In the genomic region with DNA sequence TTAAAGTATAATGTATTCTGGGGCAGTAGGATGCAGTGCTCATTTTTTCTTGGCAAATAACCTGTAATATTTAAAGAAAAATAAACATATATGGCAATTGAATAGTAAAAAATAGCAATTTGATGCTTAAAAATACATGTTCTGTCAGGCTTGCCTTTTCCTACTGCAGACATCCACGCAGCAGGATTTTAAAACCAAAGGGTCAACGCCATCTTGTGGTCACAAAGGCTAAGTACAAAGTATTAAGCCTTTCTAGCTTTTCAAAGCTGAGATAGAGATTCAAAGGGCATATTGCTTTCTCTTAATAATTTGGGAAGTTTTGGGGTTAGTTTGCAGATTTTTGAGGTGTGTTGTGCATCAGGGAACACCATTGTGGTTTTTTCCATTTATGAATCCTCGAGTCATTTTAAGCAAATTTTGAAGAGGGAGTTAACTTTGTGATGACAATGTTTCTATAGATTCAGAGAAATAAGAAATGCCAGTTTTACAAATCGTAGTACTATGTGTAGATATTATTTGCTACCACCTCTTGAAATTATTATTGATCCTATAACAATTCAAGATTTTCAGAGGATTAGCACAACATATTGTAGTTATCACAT, we compare ENCODE assay signal across 8 cellular contexts. TPM values are rescaled to one million over a fixed set of nuclear protein-coding genes. Genes with fewer than 3 reads are reported as not detected.
DNase-seq lines count a peak whose midpoint lies in the region; ATAC-seq, FAIRE-seq and TF ChIP-seq lines count a peak whose summit lies in the region.

No MANE protein-coding gene starts in this region.

- H3K27ac Mint-ChIP-seq in MCF 10A (ENCODE audit: low read depth, unreplicated experiment) = no peak overlapping the region

- TF ChIP-seq CTCF in MCF 10A (IDR thresholded peaks at IDR 0.05; ENCODE audit: unreplicated experiment) = peak; percentile 48
- TF ChIP-seq CTCF in uterus (IDR thresholded peaks at IDR 0.05) = peak; percentile 58 to 71 (median 69)

- ATAC-seq in HG03139 (IDR thresholded peaks at IDR 0.05; ENCODE audit: unreplicated experiment) = peak; percentile 77

- H3K4me1 ChIP-seq in uterus = no peaks in the 10 kb centered on the region

- H3K9me3 Mint-ChIP-seq in MCF 10A (ENCODE audit: unreplicated experiment) = no peaks in the 10 kb centered on the region

- DNase-seq in DMS53 treated with DMSO at 0.1 percent for 48 hours (lab: John Stamatoyannopoulos, UW; ENCODE audit: unreplicated experiment) (peak; percentile 79), GM19239 (ENCODE audit: insufficient read length, low spot score) (peak; percentile 23), NCI-H345 treated with DMSO at 0.1 percent for 48 hours (lab: John Stamatoyannopoulos, UW; ENCODE audit: unreplicated experiment) (peak; percentile 17), MCF 10A (ENCODE audit: unreplicated experiment) (peak; percentile 62), kidney tubule cell (ENCODE audit: low spot score) (peak; percentile 50), uterus (peak in 1 of 2 donors; percentile 43), ecto neural progenitor cell (ENCODE audit: low spot score) (no peak)

- H3K4me3 ChIP-seq in uterus = no peak overlapping the region

- H3K27me3 Mint-ChIP-seq in MCF 10A (ENCODE audit: insufficient read depth, unreplicated experiment) = no peaks in the 10 kb centered on the region

- no peak overlapping the region for H3K4me3 Mint-ChIP-seq in MCF 10A (ENCODE audit: unreplicated experiment)

- BruUV-seq in MCF 10A (replicated peaks; lab: Mats Ljungman, UMichigan) = no TSS peak

- POLR2A ChIA-PET in MCF 10A (lab: Yijun Ruan, JAX) = interaction anchor here (1.2 to 1.3 kb wide), 2 partner anchors 14 to 26 kb away, joined by 3 read pairs; no protein-coding TSS in a partner anchor

- CTCF ChIA-PET in MCF 10A (lab: Yijun Ruan, JAX) = interaction anchor here (0.5 to 3.0 kb wide), 13 partner anchors 8 to 1456 kb away, joined by 3 to 21 read pairs (median 3); no protein-coding TSS in a partner anchor

- no peak for TF ChIP-seq POLR2A in uterus (IDR thresholded peaks at IDR 0.05)

- H3K4me1 Mint-ChIP-seq in MCF 10A (ENCODE audit: insufficient read depth, unreplicated experiment) = no peaks in the 10 kb centered on the region

- peak; percentile 71 for FAIRE-seq in GM19239 (lab: Jason Lieb, UNC)

- H3K9me3 ChIP-seq in uterus = no peaks in the 10 kb centered on the region

- no peaks in the 10 kb centered on the region for H3K36me3 Mint-ChIP-seq in MCF 10A (ENCODE audit: insufficient read depth, unreplicated experiment)

- H3K27ac ChIP-seq in uterus = no peak overlapping the region

- no peaks in the 10 kb centered on the region for H3K27me3 ChIP-seq in uterus

- intact Hi-C loops in MCF 10A (cut with micrococcal nuclease) = loop anchor here (1.0 kb wide), 1 partner anchor 150 kb away; no protein-coding TSS in a partner anchor
- intact Hi-C loops in uterus (cut with DNase I; ENCODE audit: low total_unique reads) = no loop called here

- H3K36me3 ChIP-seq in uterus = no peaks in the 10 kb centered on the region

RNA-seq across cellular contexts. Expression of gene CCER1, which starts 4.7 kb away (rescaled TPM):
- not detected in 2 replicates for total RNA-seq in MCF 10A (2022)
- total RNA-seq in uterus = not detected

RNA-seq across cellular contexts. Expression of gene EPYC, which starts 45.1 kb away (rescaled TPM):
- total RNA-seq in MCF 10A (2022) (not detected in 2 replicates), uterus (under 1 TPM in 1 of 4 donors, not detected in 3; 0.14 TPM)
